Comparison of ENCODE assay signal across 9 cellular contexts in the genomic region with DNA sequence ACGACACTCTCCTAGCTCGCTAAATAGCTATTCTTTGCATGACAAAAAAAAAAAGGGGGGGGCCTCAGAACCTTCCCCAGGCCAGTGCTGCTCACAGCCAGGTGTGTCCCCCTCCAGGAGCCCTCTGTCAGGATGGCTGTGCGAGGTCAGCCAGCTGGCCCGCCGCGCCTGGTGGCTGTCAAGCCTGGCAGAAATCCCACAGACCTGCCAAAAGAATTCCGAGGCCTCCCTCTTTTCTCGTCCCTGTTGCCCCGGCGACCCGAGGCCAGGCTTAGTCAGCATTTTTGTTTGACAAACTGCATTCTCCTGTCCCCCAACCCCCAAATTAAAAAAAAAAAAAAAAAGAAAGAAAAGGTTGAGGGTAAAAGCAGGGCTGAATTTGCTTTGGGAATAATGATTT.
DNase-seq lines count a peak whose midpoint lies in the region; ATAC-seq and TF ChIP-seq lines count a peak whose summit lies in the region.
"Had no signal": no experiment of that assay in that cellular context is flagged by ENCODE, and none has a peak within 500 bp of the region (broad histone marks: within the 10 kb centered on the region; RNA-seq: fewer than 3 reads in every experiment).

No MANE protein-coding gene starts in this region.

- H3K4me1 ChIP-seq in IMR-90 (ENCODE audit: control insufficient read depth, insufficient read depth, low read length) (peaks cover 31% of the 10 kb centered on the region), mammary epithelial cell (ENCODE audit: insufficient read depth, low read length) (peaks cover 23% of the 10 kb centered on the region), smooth muscle cell (ENCODE audit: low read depth) (peaks cover 34% of the 10 kb centered on the region)

- no peak for TF ChIP-seq RAD21 in IMR-90 (IDR thresholded peaks at IDR 0.05; ENCODE audit: low read length)

- H4K20me1 ChIP-seq in IMR-90 (ENCODE audit: insufficient read depth, low read length): peaks cover 3% of the 10 kb centered on the region
- no peaks in the 10 kb centered on the region for H4K20me1 ChIP-seq in mammary epithelial cell (ENCODE audit: insufficient read depth, low read length)
- peaks cover 37% of the 10 kb centered on the region for H4K20me1 ChIP-seq in smooth muscle cell (ENCODE audit: low read depth)

- peak overlapping the region; percentile 13 for H2BK5ac ChIP-seq in IMR-90 (ENCODE audit: low read depth, low read length, poor library complexity, severe bottlenecking)

- H3K4me1 Mint-ChIP-seq in T-cell: peaks cover 2 to 9% (median 7%) of the 10 kb centered on the region in 3 donors
- peaks cover 5% of the 10 kb centered on the region for H3K4me1 Mint-ChIP-seq in stimulated activated effector memory CD8-positive, alpha-beta T cell treated with anti-CD3 and anti-CD28 coated beads, Interleukin-12 subunit alpha, Interleukin-12 subunit beta, amount 100 ng/mL, for 72 hours

- dilution Hi-C loops in IMR-90 (cut with HindIII; ENCODE audit: low sequenced_read_pairs, unreplicated experiment): no loop called here
- dilution Hi-C loops in mammary epithelial cell (cut with HindIII; ENCODE audit: low sequenced_read_pairs): no loop called here

- H2AK5ac ChIP-seq in IMR-90 (ENCODE audit: low read depth, low read length): no peak overlapping the region; the same call in 1 of the 2 replicates

- TF ChIP-seq CTCF in IMR-90 (conservative IDR thresholded peaks at IDR 0.05; ENCODE audit: low read depth, low read length): no peak
- TF ChIP-seq CTCF in mammary epithelial cell (conservative IDR thresholded peaks at IDR 0.05 in 1 of 2, IDR thresholded peaks at IDR 0.05 in 1 of 2; ENCODE audit: extremely low read depth in 1 of 2, insufficient read depth in 1 of 2, low read depth in 1 of 2, low read length in 2 of 2): no peak
- TF ChIP-seq CTCF in smooth muscle cell (IDR thresholded peaks at IDR 0.05; ENCODE audit: borderline replicate concordance, insufficient read depth, poor library complexity, severe bottlenecking): no peak

- peak overlapping the region; percentile 40; the same call in 1 of the 2 replicates for H4K91ac ChIP-seq in IMR-90 (ENCODE audit: insufficient read depth, low read depth, low read length)

- H3K27ac ChIP-seq in IMR-90 (ENCODE audit: insufficient read depth, low read length) (peak overlapping the region; percentile 27; the same call in 1 of the 2 replicates), mammary epithelial cell (ENCODE audit: insufficient read depth, low read depth, low read length) (no peak overlapping the region), smooth muscle cell (ENCODE audit: low read depth) (peak overlapping the region; percentile 77)

- H3K4me2 ChIP-seq in IMR-90 (ENCODE audit: low read depth, low read length): peak overlapping the region; percentile 71
- peak overlapping the region; percentile 57 for H3K4me2 ChIP-seq in mammary epithelial cell (ENCODE audit: insufficient read depth, low read depth, low read length)
- peak overlapping the region; percentile 80 for H3K4me2 ChIP-seq in smooth muscle cell

- BruUV-seq in IMR-90 (replicated peaks; lab: Mats Ljungman, UMichigan): no TSS peak
- no TSS peak for BruUV-seq in mammary epithelial cell (replicated peaks; lab: Mats Ljungman, UMichigan)

- H3K27ac Mint-ChIP-seq in T-cell: no peak overlapping the region
- H3K27ac Mint-ChIP-seq in stimulated activated effector memory CD8-positive, alpha-beta T cell treated with anti-CD3 and anti-CD28 coated beads, Interleukin-12 subunit alpha, Interleukin-12 subunit beta, amount 100 ng/mL, for 72 hours: no peak overlapping the region

- H3K9me3 Mint-ChIP-seq in T-cell: no peaks in the 10 kb centered on the region
- H3K9me3 Mint-ChIP-seq in stimulated activated effector memory CD8-positive, alpha-beta T cell treated with anti-CD3 and anti-CD28 coated beads, Interleukin-12 subunit alpha, Interleukin-12 subunit beta, amount 100 ng/mL, for 72 hours: no peaks in the 10 kb centered on the region

- no peak overlapping the region for H2AK9ac ChIP-seq in IMR-90 (replicated peaks; ENCODE audit: low read depth, low read length, poor library complexity)

- no CpG with 5 or more reads among the region's 11 CpGs for WGBS in IMR-90 (ENCODE audit: extremely low coverage in 2 of 2, insufficient read length in 1 of 2), 2 experiments
- WGBS in mammary epithelial cell (ENCODE audit: low coverage, missing lambda C conversion rate): 34% methylated on average over 11 of the region's 11 CpGs
- 12% methylated on average over 11 of the region's 11 CpGs for WGBS in smooth muscle cell (ENCODE audit: low lambda C conversion rate)

- H3K18ac ChIP-seq in IMR-90 (ENCODE audit: low read depth, low read length): no peak overlapping the region; the same call in 1 of the 2 replicates

- peak overlapping the region in 1 of 2 experiments; percentile 61; a peak in 2 of 4 replicates for H4K8ac ChIP-seq in IMR-90 (ENCODE audit: low read depth in 2 of 2, low read length in 2 of 2)

- DNase-seq in IMR-90 (no peak), mammary epithelial cell (no peak), kidney glomerular epithelial cell (lab: John Stamatoyannopoulos, UW) (peak; percentile 35), smooth muscle cell (lab: John Stamatoyannopoulos, UW; ENCODE audit: unreplicated experiment) (no peak), T-cell (no peak)
- no peak for DNase-seq in stimulated activated effector memory CD8-positive, alpha-beta T cell treated with anti-CD3 and anti-CD28 coated beads, Interleukin-12 subunit alpha, Interleukin-12 subunit beta, amount 100 ng/mL, for 72 hours (ENCODE audit: low spot score in 2 of 2)
- DNase-seq: NCI-H526 had no signal

- intact Hi-C loops in IMR-90 (cut with micrococcal nuclease): no loop called here
- intact Hi-C loops in mammary epithelial cell (cut with micrococcal nuclease): no loop called here

- POLR2A ChIA-PET in IMR-90 (lab: Charles Lee; ENCODE audit: unreplicated experiment) (interaction anchor here (0.6 kb wide), 2 partner anchors 120 kb away, joined by 3 to 5 read pairs; no protein-coding TSS in a partner anchor), T-cell (lab: Charles Lee) (no interaction called here)

- H3K9me3 ChIP-seq in IMR-90 (ENCODE audit: control insufficient read depth, insufficient read depth, low read length) (no peaks in the 10 kb centered on the region), mammary epithelial cell (replicated peaks; ENCODE audit: insufficient read depth, low read length) (no peaks in the 10 kb centered on the region), smooth muscle cell (replicated peaks; ENCODE audit: low read depth) (no peaks in the 10 kb centered on the region)

- peak overlapping the region; percentile 51; the same call in 1 of the 2 replicates for H3K4ac ChIP-seq in IMR-90 (ENCODE audit: low read depth, low read length)

- no peak overlapping the region for H3K4me3 ChIP-seq in IMR-90 (ENCODE audit: insufficient read depth, low read depth, low read length)
- H3K4me3 ChIP-seq in mammary epithelial cell (replicated peaks in 1 of 3; ENCODE audit: insufficient read depth in 1 of 3, low read depth in 2 of 3, low read length in 3 of 3): no peak overlapping the region
- no peak overlapping the region for H3K4me3 ChIP-seq in smooth muscle cell

- no peak overlapping the region for H4K5ac ChIP-seq in IMR-90 (ENCODE audit: low read depth, low read length)

- no peak overlapping the region for H3K23ac ChIP-seq in IMR-90 (ENCODE audit: low read depth, low read length)

- no peak overlapping the region for H2AFZ ChIP-seq in IMR-90 (replicated peaks; ENCODE audit: low read length, poor library complexity)
- H2AFZ ChIP-seq in mammary epithelial cell (ENCODE audit: low read depth, low read length): no peak overlapping the region
- H2AFZ ChIP-seq in smooth muscle cell (ENCODE audit: low read depth): no peak overlapping the region

- H3K27me3 ChIP-seq in IMR-90 (ENCODE audit: control insufficient read depth, insufficient read depth, low read length) (no peaks in the 10 kb centered on the region), mammary epithelial cell (ENCODE audit: insufficient read depth, low read length) (no peaks in the 10 kb centered on the region), smooth muscle cell (ENCODE audit: low read depth) (no peaks in the 10 kb centered on the region)

- no peak overlapping the region for H3K56ac ChIP-seq in IMR-90 (ENCODE audit: extremely low read depth, insufficient read depth, low read length)

- H3K9ac ChIP-seq in IMR-90 (ENCODE audit: low read depth, low read length) (no peak overlapping the region), mammary epithelial cell (ENCODE audit: insufficient read depth, low read length) (no peak overlapping the region), smooth muscle cell (ENCODE audit: low read depth) (peak overlapping the region; percentile 56)

- peaks cover 31 to 74% of the 10 kb centered on the region in 2 experiments for H3K79me1 ChIP-seq in IMR-90 (ENCODE audit: low read depth in 1 of 2, low read length in 2 of 2)

- H3K36me3 ChIP-seq in IMR-90 (ENCODE audit: control insufficient read depth, insufficient read depth, low read length) (peaks cover 4% of the 10 kb centered on the region), mammary epithelial cell (ENCODE audit: insufficient read depth, low read length) (peaks cover 10% of the 10 kb centered on the region), smooth muscle cell (ENCODE audit: low read depth) (no peaks in the 10 kb centered on the region)

- H3K79me2 ChIP-seq in mammary epithelial cell (ENCODE audit: insufficient read depth, low read length) (peaks cover 69% of the 10 kb centered on the region), smooth muscle cell (ENCODE audit: low read depth) (peaks cover 85% of the 10 kb centered on the region)

- in situ Hi-C loops in IMR-90 (cut with MboI; ENCODE audit: low sequenced_read_pairs): no loop called here
- in situ Hi-C loops in mammary epithelial cell (cut with MboI; ENCODE audit: low sequenced_read_pairs in 2 of 2): no loop called here

- peak overlapping the region; percentile 35; the same call in 1 of the 2 replicates for H3K14ac ChIP-seq in IMR-90 (replicated peaks; ENCODE audit: low read depth, low read length)

- peaks cover 0 to 10% of the 10 kb centered on the region in 2 donors for H3K27me3 Mint-ChIP-seq in T-cell

- H2BK20ac ChIP-seq in IMR-90 (ENCODE audit: low read depth, low read length): peak overlapping the region; percentile 75; the same call in 1 of the 2 replicates

- H3K4me3 Mint-ChIP-seq in T-cell: no peak overlapping the region
- H3K4me3 Mint-ChIP-seq in stimulated activated effector memory CD8-positive, alpha-beta T cell treated with anti-CD3 and anti-CD28 coated beads, Interleukin-12 subunit alpha, Interleukin-12 subunit beta, amount 100 ng/mL, for 72 hours: no peak overlapping the region

- H3K9me1 ChIP-seq in IMR-90 (ENCODE audit: insufficient read depth, low read length): peaks cover 20% of the 10 kb centered on the region

- peaks cover 19% of the 10 kb centered on the region for H3F3A ChIP-seq in smooth muscle cell (ENCODE audit: low read depth)

- peak overlapping the region; percentile 17; the same call in 1 of the 3 replicates for H2BK15ac ChIP-seq in IMR-90 (ENCODE audit: low read depth, low read length)

- H2BK120ac ChIP-seq in IMR-90 (ENCODE audit: low read depth, low read length): peak overlapping the region; percentile 40; the same call in 1 of the 2 replicates

- no peak for TF ChIP-seq POLR2A in IMR-90 (IDR thresholded peaks at IDR 0.05; ENCODE audit: low read depth, low read length)

- CTCF ChIA-PET in IMR-90 (lab: Yijun Ruan, JAX): no interaction called here
- CTCF ChIA-PET in mammary epithelial cell (lab: Charles Lee; ENCODE audit: low non-redundant PET): no interaction called here
- CTCF ChIA-PET in T-cell (lab: Charles Lee): interaction anchor here in 1 of 2 donors (0.6 kb wide), 2 partner anchors 26 to 629 kb away, joined by 3 read pairs; no protein-coding TSS in a partner anchor

- ATAC-seq in IMR-90 (ENCODE audit: low read depth) (no peak), esophagus mucosa (no peak), T-cell (replicated peaks in 1 of 4) (no peak), HG03108 (IDR thresholded peaks at IDR 0.05; ENCODE audit: unreplicated experiment) (no peak)
- no peak for ATAC-seq in stimulated activated effector memory CD8-positive, alpha-beta T cell treated with anti-CD3 and anti-CD28 coated beads, Interleukin-12 subunit alpha, Interleukin-12 subunit beta, amount 100 ng/mL, for 72 hours

- H3K36me3 Mint-ChIP-seq in T-cell: no peaks in the 10 kb centered on the region
- H3K36me3 Mint-ChIP-seq in stimulated activated effector memory CD8-positive, alpha-beta T cell treated with anti-CD3 and anti-CD28 coated beads, Interleukin-12 subunit alpha, Interleukin-12 subunit beta, amount 100 ng/mL, for 72 hours: no peaks in the 10 kb centered on the region
